In genomic region chr19:48646192-48646911, GRCh38 we compare ENCODE assay signal across 1 cellular context.
TF ChIP-seq lines count a peak whose summit lies in the region.

No MANE protein-coding gene starts in this region.

TF ChIP-seq in GM12878, 131 proteins besides CTCF, POLR2A, EP300 and RAD21 (continued from another document and continues in another):
- TF ChIP-seq SKIL (IDR thresholded peaks at IDR 0.05; ENCODE audit: low read depth, poor library complexity, severe bottlenecking) = no peak
- TF ChIP-seq HDAC2 (IDR thresholded peaks at IDR 0.05) = no peak
- no peak for TF ChIP-seq SREBF1 (IDR thresholded peaks at IDR 0.05; ENCODE audit: low read length)
- TF ChIP-seq BMI1 (IDR thresholded peaks at IDR 0.05; ENCODE audit: borderline replicate concordance) = no peak
- no peak for TF ChIP-seq ZNF384 (IDR thresholded peaks at IDR 0.05; ENCODE audit: borderline replicate concordance, low read depth, low read length)
- 0 out of 2 replicates have a peak, but pooled peaks have one; percentile 21 for TF ChIP-seq TCF3 (IDR thresholded peaks at IDR 0.05; ENCODE audit: borderline replicate concordance, insufficient read depth, low read depth, low read length)
- TF ChIP-seq RCOR1 (conservative IDR thresholded peaks at IDR 0.05; ENCODE audit: low read depth, low read length) = no peak
- no peak for TF ChIP-seq SREBF2 (IDR thresholded peaks at IDR 0.05; ENCODE audit: low read length)
- TF ChIP-seq FOS (IDR thresholded peaks at IDR 0.05; ENCODE audit: borderline replicate concordance, extremely low read depth, insufficient read length) = no peak
- TF ChIP-seq E4F1 (IDR thresholded peaks at IDR 0.05; ENCODE audit: borderline replicate concordance, partially characterized antibody) = peak; percentile 70
- no peak for TF ChIP-seq CEBPZ (IDR thresholded peaks at IDR 0.05; ENCODE audit: low read depth, low read length)
- TF ChIP-seq PAX8 (IDR thresholded peaks at IDR 0.05) = no peak
- TF ChIP-seq ATF3 (IDR thresholded peaks at IDR 0.05; ENCODE audit: borderline replicate concordance, extremely low read depth, low read depth, low read length) = no peak
- peak; percentile 46 for TF ChIP-seq MEF2B (IDR thresholded peaks at IDR 0.05; ENCODE audit: partially characterized antibody, poor library complexity, severe bottlenecking)
- TF ChIP-seq SIN3A (IDR thresholded peaks at IDR 0.05; ENCODE audit: low read depth, low read length) = no peak
- peak; percentile 24; the same call in 1 of the 2 replicates for TF ChIP-seq NFXL1 (IDR thresholded peaks at IDR 0.05; ENCODE audit: borderline replicate concordance)
- no peak for TF ChIP-seq YY1 (IDR thresholded peaks at IDR 0.05; ENCODE audit: low read depth, low read length)
- 0 out of 2 replicates have a peak, but pooled peaks have one; percentile 58 for TF ChIP-seq TARDBP (IDR thresholded peaks at IDR 0.05; ENCODE audit: borderline replicate concordance)
- no peak for TF ChIP-seq ZBTB4 (CRISPR knock-in tag; IDR thresholded peaks at IDR 0.05)
- no peak for TF ChIP-seq E2F8 (IDR thresholded peaks at IDR 0.05; ENCODE audit: low read depth, partially characterized antibody)
- no peak for TF ChIP-seq SUZ12 (IDR thresholded peaks at IDR 0.05; ENCODE audit: unreplicated experiment)
- no peak for TF ChIP-seq ZNF687 (IDR thresholded peaks at IDR 0.05)
- peak; percentile 30 for TF ChIP-seq SP1 (IDR thresholded peaks at IDR 0.05; ENCODE audit: low read depth, low read length)
- no peak for TF ChIP-seq NR2C1 (IDR thresholded peaks at IDR 0.05)
- no peak; the same call in 1 of the 2 replicates for TF ChIP-seq IRF4 (IDR thresholded peaks at IDR 0.05; ENCODE audit: low read depth, low read length)
- TF ChIP-seq ASH2L (IDR thresholded peaks at IDR 0.05; ENCODE audit: borderline replicate concordance, low read depth) = no peak
- no peak for TF ChIP-seq ZBTB40 (IDR thresholded peaks at IDR 0.05; ENCODE audit: borderline replicate concordance)
- TF ChIP-seq BCL11A (IDR thresholded peaks at IDR 0.05; ENCODE audit: low read depth, low read length) = no peak
- no peak for TF ChIP-seq TAF1 (IDR thresholded peaks at IDR 0.05; ENCODE audit: borderline replicate concordance, low read depth, low read length)
- TF ChIP-seq SMARCA5 (IDR thresholded peaks at IDR 0.05) = no peak
- TF ChIP-seq IRF3 (IDR thresholded peaks at IDR 0.05) = no peak
